8 cellular contexts compared by ENCODE assay signal in the genomic region with DNA sequence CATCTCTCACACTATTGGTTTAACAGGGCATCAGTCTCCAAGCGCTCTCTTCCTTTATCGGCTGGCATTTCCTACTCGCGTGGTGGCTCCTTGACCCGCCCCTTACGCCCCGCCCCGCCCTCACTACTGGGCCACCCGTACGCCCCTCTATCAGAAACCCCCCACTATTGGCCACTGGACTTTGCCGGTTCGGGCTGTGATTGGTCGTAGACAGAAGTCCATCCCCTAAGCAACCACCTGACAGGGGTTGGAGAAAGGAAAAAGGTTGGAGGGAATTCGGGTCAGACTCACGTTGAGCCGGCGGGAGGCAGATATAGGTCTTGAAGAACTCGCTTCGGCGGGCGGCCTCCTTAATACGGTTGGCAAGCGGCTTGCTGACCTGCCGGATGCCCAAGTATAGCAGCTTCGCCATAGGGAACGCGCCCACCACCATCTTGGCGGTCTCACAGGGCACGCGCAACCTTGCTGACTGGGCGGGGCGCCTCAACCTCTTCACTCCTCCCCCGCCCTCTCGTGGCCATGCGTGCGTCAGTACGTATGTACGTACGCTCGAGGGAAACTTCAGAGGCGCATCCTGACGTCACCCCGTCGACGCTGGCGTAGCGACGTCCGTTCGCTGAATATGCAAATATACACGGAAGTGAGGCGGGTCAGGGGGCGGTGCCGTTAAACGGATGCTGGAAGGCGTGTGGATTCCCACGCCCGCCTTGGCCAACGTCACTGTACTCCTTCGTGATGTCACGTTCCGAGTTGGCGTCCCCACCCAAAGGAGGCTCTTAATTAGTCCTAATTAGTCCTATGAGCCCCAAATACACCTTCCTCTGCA. TPM values are rescaled to one million over a fixed set of nuclear protein-coding genes. Genes with fewer than 3 reads are reported as not detected.
DNase-seq lines count a peak whose midpoint lies in the region; ATAC-seq and TF ChIP-seq lines count a peak whose summit lies in the region.

TSS of gene OPA3 (minus strand) at position 471 of the 826 bp plus-strand sequence. CDS start at position 433, 38 bp downstream.

- peaks cover 2% of the 10 kb centered on the region for H3K27me3 Mint-ChIP-seq in activated T-helper 17 cell treated with anti-CD3 and anti-CD28 coated beads, Interleukin-2, amount 50 U/mL, for 72 hours
- peaks cover 5 to 9% (median 7%) of the 10 kb centered on the region in 5 donors for H3K27me3 Mint-ChIP-seq in naive thymus-derived CD4-positive, alpha-beta T cell
- H3K27me3 Mint-ChIP-seq in stimulated activated naive B cell treated with anti-CD40 and anti-IgM and Interleukin-4, amounts not matched to agents 10 μg/mL and 1 μg/mL and 100 μg/mL, for 72 hours: peaks cover 2 to 10% of the 10 kb centered on the region in 2 donors

- intact Hi-C loops in naive thymus-derived CD4-positive, alpha-beta T cell (cut with micrococcal nuclease): loop anchor here (1.0 to 5.0 kb wide), 21 partner anchors 20 to 406 kb away; partner anchors contain the start of genes BLOC1S3 (in 2 of the 2), PPP1R13L (in 2 of the 2), QPCTL (in 2 of the 2) and SYMPK (in 2 of the 2)

- TF ChIP-seq CTCF in LNCaP clone FGC (IDR thresholded peaks at IDR 0.05; ENCODE audit: control insufficient read depth, extremely low read depth, insufficient read depth) (no peak), RWPE1 (conservative IDR thresholded peaks at IDR 0.05; ENCODE audit: low read depth) (no peak), fibroblast of lung (conservative IDR thresholded peaks at IDR 0.05 in 1 of 2, IDR thresholded peaks at IDR 0.05 in 1 of 2; ENCODE audit: low read depth in 1 of 2, low read length in 2 of 2) (no peak)

- peak within 1 kb of the TSS; percentile 91 for H3K4me2 ChIP-seq in fibroblast of lung (ENCODE audit: extremely low read depth, insufficient read depth, low read length)

- H3K4me1 ChIP-seq in fibroblast of lung (ENCODE audit: control insufficient read depth, extremely low read depth, insufficient read depth, low read length): no peaks in the 10 kb centered on the region
- H3K4me1 ChIP-seq in naive thymus-derived CD4-positive, alpha-beta T cell (ENCODE audit: control insufficient read depth in 2 of 2, insufficient read depth in 2 of 2, low read length in 2 of 2): peaks cover 6 to 10% of the 10 kb centered on the region in 2 donors

- H3K9me3 Mint-ChIP-seq in activated T-helper 17 cell treated with anti-CD3 and anti-CD28 coated beads, Interleukin-2, amount 50 U/mL, for 72 hours: no peaks in the 10 kb centered on the region
- H3K9me3 Mint-ChIP-seq in naive thymus-derived CD4-positive, alpha-beta T cell: no peaks in the 10 kb centered on the region
- no peaks in the 10 kb centered on the region for H3K9me3 Mint-ChIP-seq in stimulated activated naive B cell treated with anti-CD40 and anti-IgM and Interleukin-4, amounts not matched to agents 10 μg/mL and 1 μg/mL and 100 μg/mL, for 72 hours

- POLR2A ChIA-PET in RWPE1 (lab: Yijun Ruan, JAX; ENCODE audit: low non-redundant PET): interaction anchor here (1.0 kb wide), 1 partner anchor 57 kb away, joined by 3 read pairs; no protein-coding TSS in a partner anchor
- POLR2A ChIA-PET in naive thymus-derived CD4-positive, alpha-beta T cell (lab: Charles Lee): interaction anchor here (1.0 to 1.1 kb wide), 3 partner anchors 46 to 89 kb away, joined by 3 read pairs; no protein-coding TSS in a partner anchor

- H3K79me2 ChIP-seq in fibroblast of lung (ENCODE audit: control insufficient read depth, insufficient read depth, low read length): peaks cover 9% of the 10 kb centered on the region

- H3K4me3 ChIP-seq in LNCaP clone FGC (ENCODE audit: low read depth, low read length) (peak within 1 kb of the TSS; percentile 76), fibroblast of lung (replicated peaks in 1 of 4; ENCODE audit: control extremely low read depth in 1 of 4, insufficient read depth in 1 of 4, low read depth in 3 of 4, low read length in 4 of 4) (peak within 1 kb of the TSS; percentile 65 to 81 (median 74))
- peak within 1 kb of the TSS; percentile 85 for H3K4me3 ChIP-seq in naive thymus-derived CD4-positive, alpha-beta T cell (ENCODE audit: low read length)

- H3K27ac ChIP-seq in RWPE1 (peak within 1 kb of the TSS; percentile 91), fibroblast of lung (ENCODE audit: insufficient read depth, low read length) (peak within 1 kb of the TSS; percentile 97)
- H3K27ac ChIP-seq in naive thymus-derived CD4-positive, alpha-beta T cell (ENCODE audit: low read depth, low read length): peak within 1 kb of the TSS; percentile 99

- H3K9me3 ChIP-seq in fibroblast of lung (ENCODE audit: control insufficient read depth, insufficient read depth, low read depth, low read length): no peaks in the 10 kb centered on the region
- H3K9me3 ChIP-seq in naive thymus-derived CD4-positive, alpha-beta T cell (ENCODE audit: control insufficient read depth in 2 of 3, low read length in 3 of 3): no peaks in the 10 kb centered on the region

- peaks cover 18% of the 10 kb centered on the region for H3K36me3 Mint-ChIP-seq in activated T-helper 17 cell treated with anti-CD3 and anti-CD28 coated beads, Interleukin-2, amount 50 U/mL, for 72 hours (ENCODE audit: low read depth)
- H3K36me3 Mint-ChIP-seq in naive thymus-derived CD4-positive, alpha-beta T cell: peaks cover 0 to 18% (median 0%) of the 10 kb centered on the region in 5 donors
- peaks cover 13% of the 10 kb centered on the region in 2 donors for H3K36me3 Mint-ChIP-seq in stimulated activated naive B cell treated with anti-CD40 and anti-IgM and Interleukin-4, amounts not matched to agents 10 μg/mL and 1 μg/mL and 100 μg/mL, for 72 hours

- CTCF ChIA-PET in RWPE1 (lab: Yijun Ruan, JAX): interaction anchor here (0.6 to 0.8 kb wide), 3 partner anchors 71 to 199 kb away, joined by 3 to 4 read pairs (median 3); no protein-coding TSS in a partner anchor
- CTCF ChIA-PET in naive thymus-derived CD4-positive, alpha-beta T cell (lab: Charles Lee): interaction anchor here (1.0 to 1.3 kb wide), 3 partner anchors 57 to 99 kb away, joined by 3 read pairs; no protein-coding TSS in a partner anchor

- H3K4me3 Mint-ChIP-seq in activated T-helper 17 cell treated with anti-CD3 and anti-CD28 coated beads, Interleukin-2, amount 50 U/mL, for 72 hours: peak within 1 kb of the TSS; percentile 94
- peak within 1 kb of the TSS; percentile 90 to 99 (median 94) for H3K4me3 Mint-ChIP-seq in naive thymus-derived CD4-positive, alpha-beta T cell
- peak within 1 kb of the TSS; percentile 82 to 98 for H3K4me3 Mint-ChIP-seq in stimulated activated naive B cell treated with anti-CD40 and anti-IgM and Interleukin-4, amounts not matched to agents 10 μg/mL and 1 μg/mL and 100 μg/mL, for 72 hours

- peak; percentile 91 for ATAC-seq in activated T-helper 17 cell treated with anti-CD3 and anti-CD28 coated beads, Interleukin-2, amount 50 U/mL, for 72 hours (replicated peaks)
- ATAC-seq in naive thymus-derived CD4-positive, alpha-beta T cell: peak; percentile 92
- peak; percentile 89 to 91 for ATAC-seq in stimulated activated naive B cell treated with anti-CD40 and anti-IgM and Interleukin-4, amounts not matched to agents 10 μg/mL and 1 μg/mL and 100 μg/mL, for 72 hours (replicated peaks)

- H3K36me3 ChIP-seq in fibroblast of lung (ENCODE audit: control insufficient read depth, insufficient read depth, low read length): no peaks in the 10 kb centered on the region
- peaks cover 0 to 8% (median 0%) of the 10 kb centered on the region in 3 experiments for H3K36me3 ChIP-seq in naive thymus-derived CD4-positive, alpha-beta T cell (ENCODE audit: control insufficient read depth in 2 of 3, insufficient read depth in 3 of 3, low read length in 3 of 3)

- DNase-seq in Daoy (ENCODE audit: low read depth) (peak; percentile 100), GOT3 (lab: John Stamatoyannopoulos, UW) (peak; percentile 96), LNCaP clone FGC (ENCODE audit: low read depth) (peak; percentile 96), RWPE1 (ENCODE audit: low spot score) (peak; percentile 99), fibroblast of lung (ENCODE audit: low read depth in 2 of 2) (peak; percentile 100)
- peak; percentile 88 to 100 (median 99) for DNase-seq in naive thymus-derived CD4-positive, alpha-beta T cell
- DNase-seq in stimulated activated naive B cell treated with anti-CD40 and anti-IgM and Interleukin-4, amounts not matched to agents 10 μg/mL and 1 μg/mL and 100 μg/mL, for 72 hours: peak; percentile 98

- no peaks in the 10 kb centered on the region for H4K20me1 ChIP-seq in fibroblast of lung (ENCODE audit: control insufficient read depth, extremely low read depth, insufficient read depth, low read length)

- no peaks in the 10 kb centered on the region for H3K27me3 ChIP-seq in fibroblast of lung (ENCODE audit: control insufficient read depth, insufficient read depth, low read length)
- no peaks in the 10 kb centered on the region for H3K27me3 ChIP-seq in naive thymus-derived CD4-positive, alpha-beta T cell (ENCODE audit: control insufficient read depth in 2 of 2, insufficient read depth in 2 of 2, low read length in 2 of 2)

- peaks cover 7% of the 10 kb centered on the region for H3K4me1 Mint-ChIP-seq in activated T-helper 17 cell treated with anti-CD3 and anti-CD28 coated beads, Interleukin-2, amount 50 U/mL, for 72 hours
- peaks cover 0 to 28% (median 20%) of the 10 kb centered on the region in 7 donors for H3K4me1 Mint-ChIP-seq in naive thymus-derived CD4-positive, alpha-beta T cell
- peaks cover 3 to 14% of the 10 kb centered on the region in 2 donors for H3K4me1 Mint-ChIP-seq in stimulated activated naive B cell treated with anti-CD40 and anti-IgM and Interleukin-4, amounts not matched to agents 10 μg/mL and 1 μg/mL and 100 μg/mL, for 72 hours

- peak within 1 kb of the TSS; percentile 92 for H3K9ac ChIP-seq in fibroblast of lung (ENCODE audit: insufficient read depth, low read length)

- peak within 1 kb of the TSS; percentile 72 for H2AFZ ChIP-seq in fibroblast of lung (ENCODE audit: low read length)

- H3K27ac Mint-ChIP-seq in activated T-helper 17 cell treated with anti-CD3 and anti-CD28 coated beads, Interleukin-2, amount 50 U/mL, for 72 hours: peak within 1 kb of the TSS; percentile 87
- peak within 1 kb of the TSS; percentile 97 to 100 (median 99) for H3K27ac Mint-ChIP-seq in naive thymus-derived CD4-positive, alpha-beta T cell
- peak within 1 kb of the TSS; percentile 95 for H3K27ac Mint-ChIP-seq in stimulated activated naive B cell treated with anti-CD40 and anti-IgM and Interleukin-4, amounts not matched to agents 10 μg/mL and 1 μg/mL and 100 μg/mL, for 72 hours

RNA-seq across cellular contexts. Expression of gene OPA3, which starts in this region (rescaled TPM):
- 7.4 and 8.9 TPM in 2 replicates for total RNA-seq in Daoy (2014; rRNA removed; shearing (Covaris generic))
- total RNA-seq in activated T-helper 17 cell treated with anti-CD3 and anti-CD28 coated beads, Interleukin-2, amount 50 U/mL, for 72 hours: 10 to 100 TPM; 18.7 to 20.6 TPM
- total RNA-seq in fibroblast of lung: 3.1 and 3.8 TPM in 2 replicates
- polyA plus RNA-seq in fibroblast of lung: 8.3 and 11.3 TPM in 2 replicates
- polyA plus RNA-seq in fibroblast of lung (2012): 6.9 and 8.6 TPM in 2 replicates
- polyA minus RNA-seq in fibroblast of lung (ENCODE audit: low replicate concordance): 13.6 and 30.8 TPM in 2 replicates
- total RNA-seq in naive thymus-derived CD4-positive, alpha-beta T cell: 10 to 100 TPM in 1 of 5 experiments, 1 to 10 TPM in 4; 7.8 to 14.3 (median 9.0) TPM
- polyA plus RNA-seq in naive thymus-derived CD4-positive, alpha-beta T cell: 10 to 100 TPM in 1 of 2 donors, 1 to 10 TPM in 1; 9.2 to 26.1 TPM

Comparison
In these comparisons a context has a peak if more than half of its experiments do, and no peak if none do; other contexts are left out.
1. Peak in every context shown above with its lines: DNase-seq, ATAC-seq, H3K4me3 ChIP-seq and H3K27ac ChIP-seq.